In genomic region chr7:143620053-143620452, GRCh38 we compare ENCODE assay signal across 10 cellular contexts. TPM values are rescaled to one million over a fixed set of nuclear protein-coding genes. Genes with fewer than 3 reads are reported as not detected.
A peak's percentile ranks its signal among the peaks of the same experiment; 100 is the strongest.
DNase-seq lines count a peak whose midpoint lies in the region; ATAC-seq and TF ChIP-seq lines count a peak whose summit lies in the region.
"Not testable (repeated sequence)": the region's sequence is repeated elsewhere in the genome, so short reads cannot be mapped to it uniquely, and the experiment has no call there.
"Had no signal": no experiment of that assay in that cellular context is flagged by ENCODE, and none has a peak within 500 bp of the region (broad histone marks: within the 10 kb centered on the region; RNA-seq: fewer than 3 reads in every experiment).

No MANE protein-coding gene starts in this region.

- intact Hi-C loops in thyroid gland (cut with DNase I), result not testable (repeated sequence)

- H3K27ac ChIP-seq in lung (ENCODE audit: low read depth in 1 of 2, low read length in 1 of 2); thyroid gland: not testable (repeated sequence)

- 1% methylated on average over 13 of the region's 23 CpGs; no CpG with 5 or more reads in 1 of the 2 donors for WGBS in lung, 2 donors
- no CpG with 5 or more reads among the region's 23 CpGs for WGBS in thyroid gland, 2 donors

- H3K9me3 ChIP-seq in lung (ENCODE audit: control insufficient read depth in 2 of 2, insufficient read depth in 1 of 2, low read length in 1 of 2); thyroid gland: not testable (repeated sequence)

- H3K36me3 ChIP-seq in lung (ENCODE audit: control insufficient read depth in 2 of 2, insufficient read depth in 2 of 2, low read length in 2 of 2); thyroid gland: not testable (repeated sequence)

- ATAC-seq in GM18499 (IDR thresholded peaks at IDR 0.05; ENCODE audit: insufficient read depth, unreplicated experiment), result peak; percentile 0
- peak; percentile 14 for ATAC-seq in GM19438 (IDR thresholded peaks at IDR 0.05; ENCODE audit: low read depth, unreplicated experiment)
- peak; percentile 10 for ATAC-seq in HG02610 (IDR thresholded peaks at IDR 0.05; ENCODE audit: unreplicated experiment)
- peak; percentile 27 for ATAC-seq in HG03139 (IDR thresholded peaks at IDR 0.05; ENCODE audit: unreplicated experiment)
- ATAC-seq in activated CD4-positive, CD25-positive, alpha-beta regulatory T cell treated with anti-CD3 and anti-CD28 coated beads, Interleukin-2, amount 50 U/mL, for 24 hours, result peak; percentile 14 to 18
- peak; percentile 74 for ATAC-seq in lung (ENCODE audit: insufficient read depth, low FRiP score)

- H3K27me3 ChIP-seq in lung (ENCODE audit: control insufficient read depth, insufficient read depth); thyroid gland: not testable (repeated sequence)

- TF ChIP-seq CTCF in cardiac fibroblast (IDR thresholded peaks at IDR 0.05; ENCODE audit: low read depth, low read length), result peak; percentile 11
- TF ChIP-seq CTCF in lung (IDR thresholded peaks at IDR 0.05; ENCODE audit: control extremely low read depth, extremely low read depth), result not testable (repeated sequence)
- TF ChIP-seq CTCF in thyroid gland (IDR thresholded peaks at IDR 0.05), result peak in 2 of 6 experiments; percentile 38 to 60

- not testable (repeated sequence) for H3K4me3 ChIP-seq in cardiac fibroblast (replicated peaks in 1 of 2; ENCODE audit: low read depth in 2 of 2, low read length in 2 of 2); lung; thyroid gland (replicated peaks in 1 of 3)

- not testable (repeated sequence) for DNase-seq in cardiac fibroblast (ENCODE audit: low read depth in 2 of 2); lung (ENCODE audit: low spot score)
- peak; percentile 62 to 84 for DNase-seq in thyroid gland

- TF ChIP-seq POLR2A in thyroid gland (IDR thresholded peaks at IDR 0.05), result not testable (repeated sequence)

- not testable (repeated sequence) for H3K4me1 ChIP-seq in lung (ENCODE audit: control insufficient read depth in 2 of 2, insufficient read depth in 2 of 2, low read length in 2 of 2); thyroid gland

RNA-seq across cellular contexts. Expression of gene TCAF2, which starts 0.7 kb away (rescaled TPM):
- total RNA-seq in lung, result 1 to 10 TPM; 2.6 to 4.4 TPM
- 1 to 10 TPM; 1.2 to 3.4 TPM for polyA plus RNA-seq in lung
- 1 to 10 TPM; 1.0 to 2.4 (median 1.8) TPM for total RNA-seq in thyroid gland

RNA-seq across cellular contexts. Expression of gene CTAGE15, which starts 48.5 kb away (rescaled TPM):
- total RNA-seq in lung (1 to 10 TPM; 1.1 to 5.9 TPM), thyroid gland (1 to 10 TPM in 3 of 4 donors, not detected in 1; 1.0 to 5.9 (median 3.3) TPM)
- under 1 TPM; 0.04 to 0.11 TPM for polyA plus RNA-seq in lung
- total RNA-seq: right atrium auricular region had no signal
- polyA plus RNA-seq: immature natural killer cell had no signal

Comparison
In these comparisons a context has a peak if more than half of its experiments do, and no peak if none do; other contexts are left out.
1. ATAC-seq: peak in every context shown above with its lines; median percentile 74 in lung; 27 in HG03139; 16 in activated CD4-positive, CD25-positive, alpha-beta regulatory T cell treated with anti-CD3 and anti-CD28 coated beads, Interleukin-2, amount 50 U/mL, for 24 hours; 14 in GM19438; 10 in HG02610; 0 in GM18499.